1 cellular context compared by ENCODE assay signal in the genomic region with DNA sequence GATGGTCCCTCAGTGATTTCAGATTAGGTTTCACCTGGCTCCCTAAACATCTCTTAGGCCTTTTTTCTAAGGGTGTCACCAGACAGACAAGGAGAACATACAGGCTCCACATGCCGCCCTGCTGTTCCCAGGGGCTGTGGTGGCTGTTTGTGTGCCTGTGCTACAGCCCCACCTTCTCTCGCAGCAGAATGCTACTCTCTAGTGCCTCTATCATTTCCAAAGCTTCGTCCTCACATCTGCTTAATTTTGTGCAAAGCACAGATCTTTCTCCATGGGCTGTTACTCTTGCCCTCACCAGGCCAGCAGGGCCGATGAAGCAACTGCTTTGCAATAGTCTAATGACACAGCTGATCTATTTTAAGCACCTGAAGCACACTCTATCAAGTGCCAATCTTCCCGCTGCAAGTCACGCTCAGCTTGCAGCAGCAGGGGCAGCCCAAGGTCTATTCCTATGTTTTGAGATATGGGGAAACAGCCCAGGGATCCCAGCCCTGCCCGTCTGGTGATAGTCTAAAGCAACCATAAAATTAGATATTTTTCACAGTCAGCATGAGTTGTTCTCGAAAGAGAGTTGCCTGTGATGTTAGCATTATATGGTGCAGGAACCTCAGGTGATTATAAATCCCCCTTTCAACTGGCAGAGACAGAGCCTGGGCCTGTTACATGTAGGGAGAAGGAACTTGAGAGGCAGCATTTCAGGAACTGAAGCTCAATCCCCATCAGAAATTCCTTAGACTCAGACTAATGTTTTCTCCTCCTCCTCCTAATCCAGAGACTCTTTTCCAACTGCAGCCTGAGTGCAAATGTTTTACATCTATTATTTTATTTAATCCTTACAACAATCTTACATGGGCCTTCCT.
TF ChIP-seq lines count a peak whose summit lies in the region.

No MANE protein-coding gene starts in this region.

TF ChIP-seq in K562, 482 proteins besides CTCF, POLR2A, EP300 and RAD21 (continued from another document and continues in another):
- TF ChIP-seq, protein P1, sequence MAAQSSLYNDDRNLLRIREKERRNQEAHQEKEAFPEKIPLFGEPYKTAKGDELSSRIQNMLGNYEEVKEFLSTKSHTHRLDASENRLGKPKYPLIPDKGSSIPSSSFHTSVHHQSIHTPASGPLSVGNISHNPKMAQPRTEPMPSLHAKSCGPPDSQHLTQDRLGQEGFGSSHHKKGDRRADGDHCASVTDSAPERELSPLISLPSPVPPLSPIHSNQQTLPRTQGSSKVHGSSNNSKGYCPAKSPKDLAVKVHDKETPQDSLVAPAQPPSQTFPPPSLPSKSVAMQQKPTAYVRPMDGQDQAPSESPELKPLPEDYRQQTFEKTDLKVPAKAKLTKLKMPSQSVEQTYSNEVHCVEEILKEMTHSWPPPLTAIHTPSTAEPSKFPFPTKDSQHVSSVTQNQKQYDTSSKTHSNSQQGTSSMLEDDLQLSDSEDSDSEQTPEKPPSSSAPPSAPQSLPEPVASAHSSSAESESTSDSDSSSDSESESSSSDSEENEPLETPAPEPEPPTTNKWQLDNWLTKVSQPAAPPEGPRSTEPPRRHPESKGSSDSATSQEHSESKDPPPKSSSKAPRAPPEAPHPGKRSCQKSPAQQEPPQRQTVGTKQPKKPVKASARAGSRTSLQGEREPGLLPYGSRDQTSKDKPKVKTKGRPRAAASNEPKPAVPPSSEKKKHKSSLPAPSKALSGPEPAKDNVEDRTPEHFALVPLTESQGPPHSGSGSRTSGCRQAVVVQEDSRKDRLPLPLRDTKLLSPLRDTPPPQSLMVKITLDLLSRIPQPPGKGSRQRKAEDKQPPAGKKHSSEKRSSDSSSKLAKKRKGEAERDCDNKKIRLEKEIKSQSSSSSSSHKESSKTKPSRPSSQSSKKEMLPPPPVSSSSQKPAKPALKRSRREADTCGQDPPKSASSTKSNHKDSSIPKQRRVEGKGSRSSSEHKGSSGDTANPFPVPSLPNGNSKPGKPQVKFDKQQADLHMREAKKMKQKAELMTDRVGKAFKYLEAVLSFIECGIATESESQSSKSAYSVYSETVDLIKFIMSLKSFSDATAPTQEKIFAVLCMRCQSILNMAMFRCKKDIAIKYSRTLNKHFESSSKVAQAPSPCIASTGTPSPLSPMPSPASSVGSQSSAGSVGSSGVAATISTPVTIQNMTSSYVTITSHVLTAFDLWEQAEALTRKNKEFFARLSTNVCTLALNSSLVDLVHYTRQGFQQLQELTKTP (IDR thresholded peaks at IDR 0.05; ENCODE audit: low read depth in 1 of 2, partially characterized antibody in 2 of 2), result peak in 1 of 2 experiments; percentile 37
- TF ChIP-seq HDAC2 (IDR thresholded peaks at IDR 0.05) (peak; percentile 54; the same call in 1 of the 2 replicates), SMAD3 (CRISPR knock-in tag; conservative IDR thresholded peaks at IDR 0.05) (0 out of 2 replicates have a peak, but pooled peaks have one; percentile 70), ZEB2 (IDR thresholded peaks at IDR 0.05) (no peak; the same call in 1 of the 2 replicates), SETDB1 (IDR thresholded peaks at IDR 0.05; ENCODE audit: low read length) (no peak), NR4A1 (CRISPR knock-in tag; IDR thresholded peaks at IDR 0.05) (no peak), NR4A1 (tag; IDR thresholded peaks at IDR 0.05) (peak; percentile 79), ZNF140 (CRISPR knock-in tag; IDR thresholded peaks at IDR 0.05) (no peak), GATAD2A (IDR thresholded peaks at IDR 0.05) (no peak), ZNF224 (CRISPR knock-in tag; IDR thresholded peaks at IDR 0.05) (no peak), NFE2L1 (tag; IDR thresholded peaks at IDR 0.05; ENCODE audit: borderline replicate concordance, low read depth) (peak; percentile 14; the same call in 1 of the 2 replicates), MITF (IDR thresholded peaks at IDR 0.05) (no peak), SMARCA5 (IDR thresholded peaks at IDR 0.05) (no peak), SAFB (IDR thresholded peaks at IDR 0.05; ENCODE audit: borderline replicate concordance, low read depth, low read length) (no peak), TAF7 (tag; IDR thresholded peaks at IDR 0.05) (no peak), EGR1 (conservative IDR thresholded peaks at IDR 0.05) (no peak), MEF2D (tag; conservative IDR thresholded peaks at IDR 0.05; ENCODE audit: low read depth) (peak; percentile 100), HDAC3 (IDR thresholded peaks at IDR 0.05; ENCODE audit: borderline replicate concordance, partially characterized antibody) (peak; percentile 30), YY1 (IDR thresholded peaks at IDR 0.05; ENCODE audit: borderline replicate concordance in 1 of 3, control insufficient read depth in 1 of 3, extremely low read depth in 1 of 3, insufficient read depth in 3 of 3, insufficient read length in 1 of 3, insufficient replicate concordance in 2 of 3, low read depth in 1 of 3, low read length in 2 of 3) (no peak), RCOR1 (IDR thresholded peaks at IDR 0.05; ENCODE audit: borderline replicate concordance in 1 of 2, low read depth in 2 of 2, low read length in 2 of 2) (peak in 1 of 2 experiments; percentile 48; a peak in 1 of 4 replicates), CBFA2T2 (conservative IDR thresholded peaks at IDR 0.05) (no peak), SMC3 (conservative IDR thresholded peaks at IDR 0.05; ENCODE audit: insufficient read depth, low read depth, low read length) (no peak), MCM3 (IDR thresholded peaks at IDR 0.05) (no peak), FOXP4 (CRISPR knock-in tag; IDR thresholded peaks at IDR 0.05; ENCODE audit: borderline replicate concordance) (no peak), ZBTB12 (CRISPR knock-in tag; IDR thresholded peaks at IDR 0.05) (no peak), RNF219 (CRISPR knock-in tag; IDR thresholded peaks at IDR 0.05) (no peak), ZNF41 (CRISPR knock-in tag; conservative IDR thresholded peaks at IDR 0.05) (no peak; the same call in 1 of the 2 replicates), GTF3C2 (IDR thresholded peaks at IDR 0.05; ENCODE audit: borderline replicate concordance, extremely low read depth, insufficient read length) (no peak), ADNP (tag; IDR thresholded peaks at IDR 0.05) (no peak), MEF2A (IDR thresholded peaks at IDR 0.05; ENCODE audit: control insufficient read depth, low read depth, low read length) (peak; percentile 96), YBX1 (IDR thresholded peaks at IDR 0.05) (no peak), PCBP2 (IDR thresholded peaks at IDR 0.05; ENCODE audit: low read depth, low read length, poor library complexity, severe bottlenecking) (no peak), ZNF316 (IDR thresholded peaks at IDR 0.05) (peak; percentile 63; the same call in 1 of the 2 replicates)
- TF ChIP-seq, protein P2, sequence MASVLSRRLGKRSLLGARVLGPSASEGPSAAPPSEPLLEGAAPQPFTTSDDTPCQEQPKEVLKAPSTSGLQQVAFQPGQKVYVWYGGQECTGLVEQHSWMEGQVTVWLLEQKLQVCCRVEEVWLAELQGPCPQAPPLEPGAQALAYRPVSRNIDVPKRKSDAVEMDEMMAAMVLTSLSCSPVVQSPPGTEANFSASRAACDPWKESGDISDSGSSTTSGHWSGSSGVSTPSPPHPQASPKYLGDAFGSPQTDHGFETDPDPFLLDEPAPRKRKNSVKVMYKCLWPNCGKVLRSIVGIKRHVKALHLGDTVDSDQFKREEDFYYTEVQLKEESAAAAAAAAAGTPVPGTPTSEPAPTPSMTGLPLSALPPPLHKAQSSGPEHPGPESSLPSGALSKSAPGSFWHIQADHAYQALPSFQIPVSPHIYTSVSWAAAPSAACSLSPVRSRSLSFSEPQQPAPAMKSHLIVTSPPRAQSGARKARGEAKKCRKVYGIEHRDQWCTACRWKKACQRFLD (CRISPR knock-in tag; IDR thresholded peaks at IDR 0.05), result peak; percentile 97
- TF ChIP-seq, protein P3, sequence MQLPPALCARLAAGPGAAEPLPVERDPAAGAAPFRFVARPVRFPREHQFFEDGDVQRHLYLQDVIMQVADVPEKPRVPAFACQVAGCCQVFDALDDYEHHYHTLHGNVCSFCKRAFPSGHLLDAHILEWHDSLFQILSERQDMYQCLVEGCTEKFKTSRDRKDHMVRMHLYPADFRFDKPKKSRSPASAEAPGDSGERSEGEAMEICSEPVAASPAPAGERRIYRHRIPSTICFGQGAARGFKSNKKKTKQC (CRISPR knock-in tag; IDR thresholded peaks at IDR 0.05), result no peak
- TF ChIP-seq, protein P4, sequence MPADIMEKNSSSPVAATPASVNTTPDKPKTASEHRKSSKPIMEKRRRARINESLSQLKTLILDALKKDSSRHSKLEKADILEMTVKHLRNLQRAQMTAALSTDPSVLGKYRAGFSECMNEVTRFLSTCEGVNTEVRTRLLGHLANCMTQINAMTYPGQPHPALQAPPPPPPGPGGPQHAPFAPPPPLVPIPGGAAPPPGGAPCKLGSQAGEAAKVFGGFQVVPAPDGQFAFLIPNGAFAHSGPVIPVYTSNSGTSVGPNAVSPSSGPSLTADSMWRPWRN (IDR thresholded peaks at IDR 0.05; ENCODE audit: low read depth), result no peak
- TF ChIP-seq, protein P5, sequence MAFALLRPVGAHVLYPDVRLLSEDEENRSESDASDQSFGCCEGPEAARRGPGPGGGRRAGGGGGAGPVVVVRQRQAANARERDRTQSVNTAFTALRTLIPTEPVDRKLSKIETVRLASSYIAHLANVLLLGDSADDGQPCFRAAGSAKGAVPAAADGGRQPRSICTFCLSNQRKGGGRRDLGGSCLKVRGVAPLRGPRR (CRISPR knock-in tag; IDR thresholded peaks at IDR 0.05), result no peak
- TF ChIP-seq, protein P6, sequence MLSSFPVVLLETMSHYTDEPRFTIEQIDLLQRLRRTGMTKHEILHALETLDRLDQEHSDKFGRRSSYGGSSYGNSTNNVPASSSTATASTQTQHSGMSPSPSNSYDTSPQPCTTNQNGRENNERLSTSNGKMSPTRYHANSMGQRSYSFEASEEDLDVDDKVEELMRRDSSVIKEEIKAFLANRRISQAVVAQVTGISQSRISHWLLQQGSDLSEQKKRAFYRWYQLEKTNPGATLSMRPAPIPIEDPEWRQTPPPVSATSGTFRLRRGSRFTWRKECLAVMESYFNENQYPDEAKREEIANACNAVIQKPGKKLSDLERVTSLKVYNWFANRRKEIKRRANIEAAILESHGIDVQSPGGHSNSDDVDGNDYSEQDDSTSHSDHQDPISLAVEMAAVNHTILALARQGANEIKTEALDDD (IDR thresholded peaks at IDR 0.05), result peak; percentile 41; the same call in 1 of the 2 replicates
